ENCODE assay signal across 12 cellular contexts in the genomic region with DNA sequence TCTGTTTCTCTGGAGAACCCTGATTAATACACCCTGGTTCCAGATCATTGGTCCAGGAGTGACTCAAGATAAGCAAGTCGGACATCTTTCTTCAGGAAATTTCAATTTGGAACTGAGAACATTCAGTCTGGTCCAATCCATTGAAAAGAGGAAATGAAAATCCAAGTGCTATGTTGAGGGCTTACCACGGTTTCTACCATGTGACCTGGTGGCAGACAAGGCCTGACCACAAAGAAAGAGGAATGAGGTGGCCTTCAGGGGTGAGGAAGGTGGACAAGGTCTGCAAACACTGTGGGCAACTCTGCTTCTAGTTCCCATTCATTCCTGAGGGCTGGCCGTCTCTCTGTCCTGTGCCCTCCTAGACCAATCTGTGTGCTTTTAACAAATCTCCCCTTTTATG.
DNase-seq lines count a peak whose midpoint lies in the region; ATAC-seq lines count a peak whose summit lies in the region.
"Had no signal": no experiment of that assay in that cellular context is flagged by ENCODE, and none has a peak within 500 bp of the region (broad histone marks: within the 10 kb centered on the region; RNA-seq: fewer than 3 reads in every experiment).

No MANE protein-coding gene starts in this region.

- ATAC-seq in GM18868 (IDR thresholded peaks at IDR 0.05; ENCODE audit: unreplicated experiment), result peak; percentile 90
- peak; percentile 94 for ATAC-seq in GM21825 (IDR thresholded peaks at IDR 0.05; ENCODE audit: unreplicated experiment)
- peak; percentile 89 for ATAC-seq in HG03442 (IDR thresholded peaks at IDR 0.05; ENCODE audit: unreplicated experiment)
- ATAC-seq in memory B cell (ENCODE audit: low read depth), result peak; percentile 47

- H3K9me3 Mint-ChIP-seq in memory B cell, result peaks cover 4% of the 10 kb centered on the region

- no peak overlapping the region for H3K4me3 Mint-ChIP-seq in memory B cell
- H3K4me3 Mint-ChIP-seq: activated naive CD4-positive, alpha-beta T cell treated with anti-CD3 and anti-CD28 coated beads, Interleukin-2, amount 50 U/mL, for 24 hours had no signal

- H3K27me3 Mint-ChIP-seq in memory B cell, result peaks cover 2% of the 10 kb centered on the region

- DNase-seq in memory B cell (ENCODE audit: low spot score in 2 of 2) (no peak), NCI-H526 (lab: John Stamatoyannopoulos, UW) (no peak), NCI-H2107 treated with DMSO at 0.1 percent for 48 hours (lab: John Stamatoyannopoulos, UW; ENCODE audit: unreplicated experiment) (no peak)
- DNase-seq in stimulated activated CD4-positive, alpha-beta T cell treated with anti-CD3 and anti-CD28 coated beads, Interleukin-1b, Interleukin-23, amount 100 ng/mL, for 48 hours, result no peak
- DNase-seq in effector CD8-positive, alpha-beta T cell (lab: John Stamatoyannopoulos, UW), result no peak
- DNase-seq: DMS153, kidney, NCI-H510A had no signal

- H3K36me3 Mint-ChIP-seq in memory B cell, result peaks cover 2% of the 10 kb centered on the region
- H3K36me3 Mint-ChIP-seq: activated naive CD4-positive, alpha-beta T cell treated with anti-CD3 and anti-CD28 coated beads, Interleukin-2, amount 50 U/mL, for 24 hours had no signal

- peaks cover 9% of the 10 kb centered on the region for H3K4me1 Mint-ChIP-seq in memory B cell
- H3K4me1 Mint-ChIP-seq: activated naive CD4-positive, alpha-beta T cell treated with anti-CD3 and anti-CD28 coated beads, Interleukin-2, amount 50 U/mL, for 24 hours had no signal

- no peak overlapping the region for H3K27ac Mint-ChIP-seq in memory B cell
- H3K27ac Mint-ChIP-seq: activated naive CD4-positive, alpha-beta T cell treated with anti-CD3 and anti-CD28 coated beads, Interleukin-2, amount 50 U/mL, for 24 hours had no signal
